1 cellular context compared by ENCODE assay signal in the genomic region with DNA sequence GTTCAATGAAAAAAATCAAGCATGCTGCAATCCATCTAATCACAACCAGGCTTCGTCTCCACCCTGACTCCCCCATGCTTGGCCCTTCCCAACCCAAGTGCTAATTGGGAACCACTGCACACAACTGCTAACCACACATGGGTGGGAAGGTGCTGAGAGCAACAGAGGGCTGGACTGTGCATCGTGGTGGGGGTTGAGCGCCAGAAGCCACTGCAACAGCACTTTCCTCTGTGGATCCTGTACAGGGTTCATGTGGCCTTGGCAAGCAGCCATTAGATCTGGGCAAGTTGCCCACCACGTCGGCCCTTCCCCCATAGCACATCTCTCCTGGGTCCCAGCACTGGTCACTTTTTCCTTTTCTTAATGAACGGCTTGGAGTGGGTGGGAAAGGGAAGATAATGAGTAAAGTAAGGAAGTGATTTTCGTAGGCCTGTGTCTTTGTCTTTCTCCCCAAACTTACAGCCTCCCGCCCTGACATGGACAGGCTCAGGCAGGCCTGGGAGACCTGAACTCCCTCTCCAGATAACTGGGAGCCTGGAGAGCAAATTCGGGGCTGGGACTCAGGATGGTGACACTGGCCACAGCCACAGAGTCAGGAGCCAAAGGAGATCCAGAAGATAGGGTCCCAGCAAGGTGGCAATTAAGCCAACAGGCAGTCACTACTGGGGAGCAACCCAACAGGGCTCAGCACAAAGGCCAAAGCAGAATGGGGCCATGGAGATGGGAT.
A peak's percentile ranks its signal among the peaks of the same experiment; 100 is the strongest.
TF ChIP-seq lines count a peak whose summit lies in the region.

No MANE protein-coding gene starts in this region.

TF ChIP-seq in HepG2, 621 proteins besides CTCF, POLR2A, EP300 and RAD21 (continued from another document):
- TF ChIP-seq, protein P1, sequence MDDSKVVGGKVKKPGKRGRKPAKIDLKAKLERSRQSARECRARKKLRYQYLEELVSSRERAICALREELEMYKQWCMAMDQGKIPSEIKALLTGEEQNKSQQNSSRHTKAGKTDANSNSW (CRISPR knock-in tag; IDR thresholded peaks at IDR 0.05; ENCODE audit: borderline replicate concordance) = no peak
- TF ChIP-seq NKX3-1 (CRISPR knock-in tag; IDR thresholded peaks at IDR 0.05) = no peak
- no peak for TF ChIP-seq ZNF589 (CRISPR knock-in tag; conservative IDR thresholded peaks at IDR 0.05)
- TF ChIP-seq ZNF333 (CRISPR knock-in tag; IDR thresholded peaks at IDR 0.05; ENCODE audit: borderline replicate concordance) = 0 out of 2 replicates have a peak, but pooled peaks have one; percentile 24
- TF ChIP-seq, protein P2, sequence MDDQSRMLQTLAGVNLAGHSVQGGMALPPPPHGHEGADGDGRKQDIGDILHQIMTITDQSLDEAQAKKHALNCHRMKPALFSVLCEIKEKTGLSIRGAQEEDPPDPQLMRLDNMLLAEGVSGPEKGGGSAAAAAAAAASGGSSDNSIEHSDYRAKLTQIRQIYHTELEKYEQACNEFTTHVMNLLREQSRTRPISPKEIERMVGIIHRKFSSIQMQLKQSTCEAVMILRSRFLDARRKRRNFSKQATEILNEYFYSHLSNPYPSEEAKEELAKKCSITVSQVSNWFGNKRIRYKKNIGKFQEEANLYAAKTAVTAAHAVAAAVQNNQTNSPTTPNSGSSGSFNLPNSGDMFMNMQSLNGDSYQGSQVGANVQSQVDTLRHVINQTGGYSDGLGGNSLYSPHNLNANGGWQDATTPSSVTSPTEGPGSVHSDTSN (CRISPR knock-in tag; IDR thresholded peaks at IDR 0.05; ENCODE audit: borderline replicate concordance) = no peak
- no peak for TF ChIP-seq GTF2F1 (IDR thresholded peaks at IDR 0.05; ENCODE audit: low read length)
- TF ChIP-seq ZNF678 (CRISPR knock-in tag; IDR thresholded peaks at IDR 0.05) = no peak
- TF ChIP-seq JUN (CRISPR knock-in tag; IDR thresholded peaks at IDR 0.05) = no peak
- TF ChIP-seq ZNF549 (CRISPR knock-in tag; IDR thresholded peaks at IDR 0.05) = no peak
- no peak for TF ChIP-seq ZKSCAN8 (CRISPR knock-in tag; IDR thresholded peaks at IDR 0.05; ENCODE audit: borderline replicate concordance)
- TF ChIP-seq, protein P3, sequence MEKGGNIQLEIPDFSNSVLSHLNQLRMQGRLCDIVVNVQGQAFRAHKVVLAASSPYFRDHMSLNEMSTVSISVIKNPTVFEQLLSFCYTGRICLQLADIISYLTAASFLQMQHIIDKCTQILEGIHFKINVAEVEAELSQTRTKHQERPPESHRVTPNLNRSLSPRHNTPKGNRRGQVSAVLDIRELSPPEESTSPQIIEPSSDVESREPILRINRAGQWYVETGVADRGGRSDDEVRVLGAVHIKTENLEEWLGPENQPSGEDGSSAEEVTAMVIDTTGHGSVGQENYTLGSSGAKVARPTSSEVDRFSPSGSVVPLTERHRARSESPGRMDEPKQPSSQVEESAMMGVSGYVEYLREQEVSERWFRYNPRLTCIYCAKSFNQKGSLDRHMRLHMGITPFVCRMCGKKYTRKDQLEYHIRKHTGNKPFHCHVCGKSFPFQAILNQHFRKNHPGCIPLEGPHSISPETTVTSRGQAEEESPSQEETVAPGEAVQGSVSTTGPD (CRISPR knock-in tag; IDR thresholded peaks at IDR 0.05) = no peak
- no peak for TF ChIP-seq HOXA5 (CRISPR knock-in tag; IDR thresholded peaks at IDR 0.05)
- TF ChIP-seq ZFYVE20 (CRISPR knock-in tag; IDR thresholded peaks at IDR 0.05; ENCODE audit: borderline replicate concordance, low read depth) = no peak
- TF ChIP-seq ZNF34 (CRISPR knock-in tag; IDR thresholded peaks at IDR 0.05; ENCODE audit: borderline replicate concordance) = no peak
- TF ChIP-seq, protein P4, sequence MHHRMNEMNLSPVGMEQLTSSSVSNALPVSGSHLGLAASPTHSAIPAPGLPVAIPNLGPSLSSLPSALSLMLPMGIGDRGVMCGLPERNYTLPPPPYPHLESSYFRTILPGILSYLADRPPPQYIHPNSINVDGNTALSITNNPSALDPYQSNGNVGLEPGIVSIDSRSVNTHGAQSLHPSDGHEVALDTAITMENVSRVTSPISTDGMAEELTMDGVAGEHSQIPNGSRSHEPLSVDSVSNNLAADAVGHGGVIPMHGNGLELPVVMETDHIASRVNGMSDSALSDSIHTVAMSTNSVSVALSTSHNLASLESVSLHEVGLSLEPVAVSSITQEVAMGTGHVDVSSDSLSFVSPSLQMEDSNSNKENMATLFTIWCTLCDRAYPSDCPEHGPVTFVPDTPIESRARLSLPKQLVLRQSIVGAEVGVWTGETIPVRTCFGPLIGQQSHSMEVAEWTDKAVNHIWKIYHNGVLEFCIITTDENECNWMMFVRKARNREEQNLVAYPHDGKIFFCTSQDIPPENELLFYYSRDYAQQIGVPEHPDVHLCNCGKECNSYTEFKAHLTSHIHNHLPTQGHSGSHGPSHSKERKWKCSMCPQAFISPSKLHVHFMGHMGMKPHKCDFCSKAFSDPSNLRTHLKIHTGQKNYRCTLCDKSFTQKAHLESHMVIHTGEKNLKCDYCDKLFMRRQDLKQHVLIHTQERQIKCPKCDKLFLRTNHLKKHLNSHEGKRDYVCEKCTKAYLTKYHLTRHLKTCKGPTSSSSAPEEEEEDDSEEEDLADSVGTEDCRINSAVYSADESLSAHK (CRISPR knock-in tag; IDR thresholded peaks at IDR 0.05; ENCODE audit: borderline replicate concordance) = no peak
- no peak for TF ChIP-seq TBL1XR1 (IDR thresholded peaks at IDR 0.05; ENCODE audit: borderline replicate concordance, low read length, partially characterized antibody)
- TF ChIP-seq GABPB1 (CRISPR knock-in tag; IDR thresholded peaks at IDR 0.05) = no peak
- no peak for TF ChIP-seq ZNF816 (CRISPR knock-in tag; IDR thresholded peaks at IDR 0.05; ENCODE audit: borderline replicate concordance)
- TF ChIP-seq, protein P5, sequence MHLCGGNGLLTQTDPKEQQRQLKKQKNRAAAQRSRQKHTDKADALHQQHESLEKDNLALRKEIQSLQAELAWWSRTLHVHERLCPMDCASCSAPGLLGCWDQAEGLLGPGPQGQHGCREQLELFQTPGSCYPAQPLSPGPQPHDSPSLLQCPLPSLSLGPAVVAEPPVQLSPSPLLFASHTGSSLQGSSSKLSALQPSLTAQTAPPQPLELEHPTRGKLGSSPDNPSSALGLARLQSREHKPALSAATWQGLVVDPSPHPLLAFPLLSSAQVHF (CRISPR knock-in tag; IDR thresholded peaks at IDR 0.05) = no peak
- TF ChIP-seq ZNF251 (CRISPR knock-in tag; IDR thresholded peaks at IDR 0.05) = no peak
- TF ChIP-seq MYNN (CRISPR knock-in tag; IDR thresholded peaks at IDR 0.05; ENCODE audit: low read depth) = no peak
- TF ChIP-seq ATM (IDR thresholded peaks at IDR 0.05; ENCODE audit: borderline replicate concordance) = no peak
- TF ChIP-seq GZF1 (CRISPR knock-in tag; IDR thresholded peaks at IDR 0.05) = no peak
